Comparison of ENCODE assay signal across 12 cellular contexts in genomic region chr22:42217752-42218280, GRCh38. TPM values are rescaled to one million over a fixed set of nuclear protein-coding genes. Genes with fewer than 3 reads are reported as not detected.
DNase-seq lines count a peak whose midpoint lies in the region; ATAC-seq and TF ChIP-seq lines count a peak whose summit lies in the region.
"Had no signal": no experiment of that assay in that cellular context is flagged by ENCODE, and none has a peak within 500 bp of the region (broad histone marks: within the 10 kb centered on the region; RNA-seq: fewer than 3 reads in every experiment).

No MANE protein-coding gene starts in this region.

- H3K4me1 Mint-ChIP-seq in activated naive CD4-positive, alpha-beta T cell treated with anti-CD3 and anti-CD28 coated beads, Interleukin-2, amount 50 U/mL, for 24 hours: peaks cover 58% of the 10 kb centered on the region
- peaks cover 51% of the 10 kb centered on the region for H3K4me1 Mint-ChIP-seq in activated CD4-positive, alpha-beta memory T cell treated with anti-CD3 and anti-CD28 coated beads for 36 hours (ENCODE audit: low read depth)
- peaks cover 41 to 48% of the 10 kb centered on the region in 2 donors for H3K4me1 Mint-ChIP-seq in stimulated activated naive B cell treated with anti-CD40 and anti-IgM and Interleukin-4, amounts not matched to agents 10 μg/mL and 1 μg/mL and 100 μg/mL, for 72 hours

- intact Hi-C loops in activated CD4-positive, alpha-beta memory T cell treated with anti-CD3 and anti-CD28 coated beads for 36 hours (cut with micrococcal nuclease): loop anchor here (1.0 to 2.0 kb wide), 6 partner anchors 16 to 278 kb away; no protein-coding TSS in a partner anchor

- no peak overlapping the region for H3K4me3 Mint-ChIP-seq in activated naive CD4-positive, alpha-beta T cell treated with anti-CD3 and anti-CD28 coated beads, Interleukin-2, amount 50 U/mL, for 24 hours
- H3K4me3 Mint-ChIP-seq in activated CD4-positive, alpha-beta memory T cell treated with anti-CD3 and anti-CD28 coated beads for 36 hours: peak overlapping the region; percentile 38
- H3K4me3 Mint-ChIP-seq in stimulated activated naive B cell treated with anti-CD40 and anti-IgM and Interleukin-4, amounts not matched to agents 10 μg/mL and 1 μg/mL and 100 μg/mL, for 72 hours: no peak overlapping the region

- no peaks in the 10 kb centered on the region for H3K9me2 ChIP-seq in hepatocyte (replicated peaks; ENCODE audit: insufficient read depth)

- H3K27me3 ChIP-seq in hepatocyte: no peaks in the 10 kb centered on the region

- H3K27me3 Mint-ChIP-seq in activated naive CD4-positive, alpha-beta T cell treated with anti-CD3 and anti-CD28 coated beads, Interleukin-2, amount 50 U/mL, for 24 hours: no peaks in the 10 kb centered on the region
- no peaks in the 10 kb centered on the region for H3K27me3 Mint-ChIP-seq in activated CD4-positive, alpha-beta memory T cell treated with anti-CD3 and anti-CD28 coated beads for 36 hours
- H3K27me3 Mint-ChIP-seq in stimulated activated naive B cell treated with anti-CD40 and anti-IgM and Interleukin-4, amounts not matched to agents 10 μg/mL and 1 μg/mL and 100 μg/mL, for 72 hours: no peaks in the 10 kb centered on the region

- H3K4me1 ChIP-seq in hepatocyte (ENCODE audit: insufficient read depth): peaks cover 24% of the 10 kb centered on the region
- H3K4me1 ChIP-seq: parathyroid adenoma had no signal

- DNase-seq in activated naive CD4-positive, alpha-beta T cell treated with anti-CD3 and anti-CD28 coated beads, Interleukin-2, amount 50 U/mL, for 72 hours (ENCODE audit: low spot score in 2 of 2): no peak
- DNase-seq in activated CD4-positive, alpha-beta memory T cell treated with anti-CD3 and anti-CD28 coated beads for 36 hours: no peak
- DNase-seq in hepatocyte (ENCODE audit: low spot score) (no peak), AG08396 (ENCODE audit: low spot score) (no peak)
- DNase-seq in stimulated activated naive B cell treated with anti-CD40 and anti-IgM and Interleukin-4, amounts not matched to agents 10 μg/mL and 1 μg/mL and 100 μg/mL, for 72 hours: no peak
- DNase-seq in stimulated activated naive CD4-positive, alpha-beta T cell (lab: John Stamatoyannopoulos, UW): no peak
- DNase-seq in stimulated activated CD8-positive, alpha-beta memory T cell treated with anti-CD3 and anti-CD28 coated beads, Interleukin-4, amount 100 ng/mL, for 48 hours: no peak
- DNase-seq: amniotic stem cell, NCI-H187 had no signal

- H3K79me2 ChIP-seq in hepatocyte: peaks cover 83% of the 10 kb centered on the region

- no peak overlapping the region for H2AFZ ChIP-seq in hepatocyte
- H2AFZ ChIP-seq: parathyroid adenoma had no signal

- no peak for ATAC-seq in activated naive CD4-positive, alpha-beta T cell treated with anti-CD3 and anti-CD28 coated beads, Interleukin-2, amount 50 U/mL, for 72 hours
- no peak for ATAC-seq in stimulated activated naive B cell treated with anti-CD40 and anti-IgM and Interleukin-4, amounts not matched to agents 10 μg/mL and 1 μg/mL and 100 μg/mL, for 72 hours (replicated peaks)

- peaks cover 60% of the 10 kb centered on the region for H4K20me1 ChIP-seq in hepatocyte (ENCODE audit: insufficient read depth, poor library complexity, severe bottlenecking)

- H3K27ac ChIP-seq in hepatocyte: peak overlapping the region; percentile 74
- H3K27ac ChIP-seq: parathyroid adenoma had no signal

- 57% methylated on average over 4 of the region's 4 CpGs for WGBS in hepatocyte (ENCODE audit: low lambda C conversion rate, missing lambda C conversion rate)

- H3K4me3 ChIP-seq in hepatocyte: no peak overlapping the region
- H3K4me3 ChIP-seq: lung had no signal

- peak overlapping the region; percentile 24 for H3K4me2 ChIP-seq in hepatocyte

- TF ChIP-seq CTCF in hepatocyte (IDR thresholded peaks at IDR 0.05; ENCODE audit: poor library complexity): no peak

- CTCF ChIA-PET in activated CD4-positive, alpha-beta memory T cell treated with anti-CD3 and anti-CD28 coated beads for 36 hours (lab: Charles Lee): interaction anchor here (0.5 to 1.5 kb wide), 5 partner anchors 10 to 220 kb away, joined by 3 to 7 read pairs (median 3); no protein-coding TSS in a partner anchor

- no peaks in the 10 kb centered on the region for H3K36me3 ChIP-seq in hepatocyte (replicated peaks; ENCODE audit: insufficient read depth, low read depth)

- POLR2A ChIA-PET in activated CD4-positive, alpha-beta memory T cell treated with anti-CD3 and anti-CD28 coated beads for 36 hours (lab: Charles Lee): interaction anchor here (0.5 to 3.2 kb wide), 6 partner anchors 15 to 288 kb away, joined by 3 to 13 read pairs (median 4); no protein-coding TSS in a partner anchor

- H3K27ac Mint-ChIP-seq in activated naive CD4-positive, alpha-beta T cell treated with anti-CD3 and anti-CD28 coated beads, Interleukin-2, amount 50 U/mL, for 24 hours: peak overlapping the region; percentile 79
- peak overlapping the region in 1 of 2 donors; percentile 73 for H3K27ac Mint-ChIP-seq in activated naive CD4-positive, alpha-beta T cell treated with anti-CD3 and anti-CD28 coated beads, Interleukin-2, amount 50 U/mL, for 72 hours
- H3K27ac Mint-ChIP-seq in activated CD4-positive, alpha-beta memory T cell treated with anti-CD3 and anti-CD28 coated beads for 36 hours: peak overlapping the region; percentile 95
- peak overlapping the region; percentile 15 for H3K27ac Mint-ChIP-seq in stimulated activated naive B cell treated with anti-CD40 and anti-IgM and Interleukin-4, amounts not matched to agents 10 μg/mL and 1 μg/mL and 100 μg/mL, for 72 hours

- no peaks in the 10 kb centered on the region for H3K9me3 Mint-ChIP-seq in activated naive CD4-positive, alpha-beta T cell treated with anti-CD3 and anti-CD28 coated beads, Interleukin-2, amount 50 U/mL, for 24 hours
- H3K9me3 Mint-ChIP-seq in activated naive CD4-positive, alpha-beta T cell treated with anti-CD3 and anti-CD28 coated beads, Interleukin-2, amount 50 U/mL, for 72 hours: no peaks in the 10 kb centered on the region
- no peaks in the 10 kb centered on the region for H3K9me3 Mint-ChIP-seq in activated CD4-positive, alpha-beta memory T cell treated with anti-CD3 and anti-CD28 coated beads for 36 hours
- no peaks in the 10 kb centered on the region for H3K9me3 Mint-ChIP-seq in stimulated activated naive B cell treated with anti-CD40 and anti-IgM and Interleukin-4, amounts not matched to agents 10 μg/mL and 1 μg/mL and 100 μg/mL, for 72 hours

- H3K9me3 ChIP-seq in hepatocyte (ENCODE audit: low read depth): no peaks in the 10 kb centered on the region

- peaks cover 9% of the 10 kb centered on the region for H3K36me3 Mint-ChIP-seq in activated naive CD4-positive, alpha-beta T cell treated with anti-CD3 and anti-CD28 coated beads, Interleukin-2, amount 50 U/mL, for 24 hours
- peaks cover 0 to 6% of the 10 kb centered on the region in 2 donors for H3K36me3 Mint-ChIP-seq in activated naive CD4-positive, alpha-beta T cell treated with anti-CD3 and anti-CD28 coated beads, Interleukin-2, amount 50 U/mL, for 72 hours
- peaks cover 23% of the 10 kb centered on the region for H3K36me3 Mint-ChIP-seq in activated CD4-positive, alpha-beta memory T cell treated with anti-CD3 and anti-CD28 coated beads for 36 hours
- peaks cover 26 to 32% of the 10 kb centered on the region in 2 donors for H3K36me3 Mint-ChIP-seq in stimulated activated naive B cell treated with anti-CD40 and anti-IgM and Interleukin-4, amounts not matched to agents 10 μg/mL and 1 μg/mL and 100 μg/mL, for 72 hours

RNA-seq across cellular contexts. Expression of gene TCF20, which starts 52.6 kb away (rescaled TPM):
- total RNA-seq in activated naive CD4-positive, alpha-beta T cell treated with anti-CD3 and anti-CD28 coated beads, Interleukin-2, amount 50 U/mL, for 72 hours: 10 to 100 TPM; 68.9 to 75.0 TPM
- 10 to 100 TPM; 69.6 to 71.6 TPM for total RNA-seq in activated CD4-positive, alpha-beta memory T cell treated with anti-CD3 and anti-CD28 coated beads for 36 hours
- total RNA-seq in hepatocyte: 31.1 and 34.3 TPM in 2 replicates
- 5.0 and 5.9 TPM in 2 replicates for polyA plus RNA-seq in hepatocyte
